ENCODE assay signal across 26 cellular contexts in genomic region chr18:44954256-44954655, GRCh38.
"Had no signal": no experiment of that assay in that cellular context is flagged by ENCODE, and none has a peak within 500 bp of the region (broad histone marks: within the 10 kb centered on the region; RNA-seq: fewer than 3 reads in every experiment).

No MANE protein-coding gene starts in this region.

- H3K27ac Mint-ChIP-seq: activated naive CD8-positive, alpha-beta T cell; naive thymus-derived CD8-positive, alpha-beta T cell; stimulated activated effector memory CD8-positive, alpha-beta T cell treated with anti-CD3 and anti-CD28 coated beads, Interleukin-12 subunit alpha, Interleukin-12 subunit beta, amount 100 ng/mL, for 72 hours had no signal

- H3K4me1 Mint-ChIP-seq: central memory CD8-positive, alpha-beta T cell; naive thymus-derived CD8-positive, alpha-beta T cell had no signal

- H3K36me3 Mint-ChIP-seq: activated naive CD8-positive, alpha-beta T cell; naive thymus-derived CD8-positive, alpha-beta T cell had no signal

- ATAC-seq: left lung; lower lobe of right lung; naive thymus-derived CD8-positive, alpha-beta T cell; psoas muscle; stimulated activated effector memory CD8-positive, alpha-beta T cell treated with anti-CD3 and anti-CD28 coated beads, Interleukin-12 subunit alpha, Interleukin-12 subunit beta, amount 100 ng/mL, for 72 hours had no signal

- H3K4me3 Mint-ChIP-seq: activated naive CD8-positive, alpha-beta T cell; central memory CD8-positive, alpha-beta T cell; naive thymus-derived CD8-positive, alpha-beta T cell; neural crest cell; stimulated activated effector memory CD8-positive, alpha-beta T cell treated with anti-CD3 and anti-CD28 coated beads, Interleukin-12 subunit alpha, Interleukin-12 subunit beta, amount 100 ng/mL, for 72 hours had no signal

- DNase-seq: activated CD4-positive, alpha-beta T cell treated with anti-CD3 and anti-CD28 coated beads for 4 hours; activated CD4-positive, alpha-beta T cell treated with anti-CD3 and anti-CD28 coated beads, Interleukin-2, amount 50 U/mL, for 4 hours; activated CD8-positive, alpha-beta memory T cell treated with anti-CD3 and anti-CD28 coated beads for 24 hours; activated effector memory CD4-positive, alpha-beta T cell treated with Interleukin-2 at 50 U/mL for 16 hours; activated naive CD4-positive, alpha-beta T cell treated with Interleukin-2 at 50 U/mL for 16 hours; anterior cingulate cortex; effector CD8-positive, alpha-beta T cell; kidney glomerular epithelial cell; left lung; lower lobe of right lung; mesenchymal stem cell; naive thymus-derived CD8-positive, alpha-beta T cell; nucleus accumbens; psoas muscle; sigmoid colon; small intestine; stimulated activated CD4-positive, alpha-beta T cell treated with anti-CD3 and anti-CD28 coated beads, Interleukin-4, amount 100 ng/mL, for 24 hours; stomach; thyroid gland; upper lobe of left lung had no signal

- FAIRE-seq: bronchial epithelial cell, frontal cortex, small intestine had no signal

- H3K9me3 Mint-ChIP-seq: central memory CD8-positive, alpha-beta T cell; naive thymus-derived CD8-positive, alpha-beta T cell; neural crest cell; stimulated activated effector memory CD8-positive, alpha-beta T cell treated with anti-CD3 and anti-CD28 coated beads, Interleukin-12 subunit alpha, Interleukin-12 subunit beta, amount 100 ng/mL, for 72 hours had no signal

- H3K27me3 Mint-ChIP-seq: central memory CD8-positive, alpha-beta T cell had no signal
